7 cellular contexts compared by ENCODE assay signal in the genomic region with DNA sequence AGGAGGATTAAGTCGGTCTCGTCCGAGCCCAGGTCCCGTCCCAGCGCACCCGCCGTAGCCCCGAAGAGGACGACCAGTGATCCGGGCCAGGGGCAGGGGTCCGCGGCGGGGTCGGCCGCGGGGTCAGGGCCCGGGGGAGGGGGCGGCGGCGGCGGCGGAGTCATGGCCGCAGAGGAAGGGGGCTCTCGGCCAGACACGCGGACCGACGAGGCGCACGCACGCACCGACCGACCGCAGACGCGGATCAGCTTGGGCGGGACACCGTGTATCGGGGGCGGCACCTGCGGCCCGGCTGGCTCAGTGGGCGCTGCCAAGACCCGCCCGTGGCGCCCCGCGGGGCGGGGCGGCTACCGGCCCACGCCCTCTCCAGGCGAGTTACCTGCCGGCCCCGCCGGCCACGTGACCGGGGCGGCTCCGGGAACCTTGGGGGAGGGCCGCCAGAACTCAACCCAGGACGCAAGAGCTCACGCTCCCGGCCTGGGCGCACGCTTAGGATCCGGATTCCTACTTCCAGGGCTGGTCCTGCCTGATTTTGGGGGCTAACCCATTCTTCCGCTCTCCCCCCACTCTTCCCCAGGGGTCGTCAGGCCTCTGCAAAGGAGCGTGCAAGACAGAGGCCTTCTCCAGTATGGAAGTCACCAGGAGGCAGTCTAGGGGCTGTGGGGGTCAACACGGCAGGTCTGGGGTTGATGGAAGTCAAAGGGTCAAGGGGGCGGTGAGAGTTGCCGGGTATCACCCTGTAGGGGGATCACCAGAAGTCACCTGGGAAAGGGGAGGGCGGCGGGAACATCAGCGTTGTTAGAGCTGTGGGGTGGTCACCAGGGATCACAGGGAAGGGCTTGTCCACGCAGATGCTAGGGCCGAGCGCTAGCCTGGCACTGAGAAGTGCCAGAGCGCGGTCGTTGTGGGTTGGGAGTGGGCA. TPM values are rescaled to one million over a fixed set of nuclear protein-coding genes. Genes with fewer than 3 reads are reported as not detected.
DNase-seq lines count a peak whose midpoint lies in the region; FAIRE-seq and TF ChIP-seq lines count a peak whose summit lies in the region.

A gene (minus strand): TSS at position 246 of the 922 bp plus-strand sequence. CDS start 82 bp downstream, at position 164.

- H3K9me3 ChIP-seq in ascending aorta (no peaks in the 10 kb centered on the region), iPS-18a (ENCODE audit: control insufficient read depth, low read depth, low read length) (no peaks in the 10 kb centered on the region), small intestine (ENCODE audit: control insufficient read depth, low read depth) (no peaks in the 10 kb centered on the region)

- H3K4me1 ChIP-seq in ascending aorta (peaks cover 11 to 16% of the 10 kb centered on the region in 2 donors), iPS-18a (ENCODE audit: control insufficient read depth, low read depth, low read length) (peaks cover 26% of the 10 kb centered on the region), small intestine (ENCODE audit: control insufficient read depth in 2 of 2, insufficient read depth in 1 of 2, low read depth in 1 of 2, low read length in 1 of 2) (no peaks in the 10 kb centered on the region)

- peak within 1 kb of the TSS; percentile 89 for H3K9ac ChIP-seq in iPS-18a (ENCODE audit: low read length)

- H3K36me3 ChIP-seq in ascending aorta (no peaks in the 10 kb centered on the region), iPS-18a (ENCODE audit: control insufficient read depth, low read depth, low read length) (peaks cover 24% of the 10 kb centered on the region), small intestine (ENCODE audit: control insufficient read depth in 2 of 2, insufficient read depth in 2 of 2, low read length in 2 of 2) (peaks cover 3 to 6% of the 10 kb centered on the region in 2 donors)

- H3K4me3 ChIP-seq in ascending aorta (peak within 1 kb of the TSS; percentile 54 to 69), iPS-18a (ENCODE audit: low read length) (peak within 1 kb of the TSS; percentile 91), small intestine (ENCODE audit: low read depth in 1 of 2, low read length in 2 of 2) (peak within 1 kb of the TSS; percentile 55 to 66)

- intact Hi-C loops in ascending aorta (cut with DNase I): loop anchor here (2.0 to 10.0 kb wide), 4 partner anchors 23 to 429 kb away; a partner anchor contains a TSS

- DNase-seq in NCI-H526 treated with DMSO at 0.1 percent for 48 hours (lab: John Stamatoyannopoulos, UW) (peak; percentile 36), ascending aorta (ENCODE audit: low spot score in 2 of 2) (peak in 1 of 2 donors; percentile 72), small intestine (peak; percentile 95), NAMALWA (ENCODE audit: low spot score) (no peak), OCI-M2 (lab: John Stamatoyannopoulos, UW; ENCODE audit: unreplicated experiment) (no peak)

- no peak for FAIRE-seq in small intestine (lab: Jason Lieb, UNC)

- no peak for TF ChIP-seq CTCF in ascending aorta (IDR thresholded peaks at IDR 0.05)

- H3K27ac ChIP-seq in ascending aorta (peak within 1 kb of the TSS; percentile 78 to 92), iPS-18a (ENCODE audit: low read length) (peak within 1 kb of the TSS; percentile 82), small intestine (ENCODE audit: low read depth in 1 of 2, low read length in 1 of 2) (peak within 1 kb of the TSS; percentile 94 to 96)

- WGBS in small intestine, 3 donors: 5 to 11% (median 7%) methylated on average over 61 to 82 of the region's 82 CpGs

- TF ChIP-seq POLR2A in GM19099 (IDR thresholded peaks at IDR 0.05; ENCODE audit: extremely low read depth, insufficient read length, low read depth): peak; percentile 39

- no peaks in the 10 kb centered on the region for H3K27me3 ChIP-seq in ascending aorta
- peaks cover 32% of the 10 kb centered on the region for H3K27me3 ChIP-seq in iPS-18a (ENCODE audit: control insufficient read depth, insufficient read depth, low read length)
- no peaks in the 10 kb centered on the region for H3K27me3 ChIP-seq in small intestine (ENCODE audit: control insufficient read depth in 2 of 2, insufficient read depth in 2 of 2, low read length in 2 of 2)

RNA-seq across cellular contexts. Expression of the gene that starts here (rescaled TPM):
- not detected for total RNA-seq in ascending aorta
- polyA plus RNA-seq in small intestine: 10 to 100 TPM; 14.3 to 21.5 (median 15.9) TPM

Comparison
In these comparisons a context has a peak if more than half of its experiments do, and no peak if none do; other contexts are left out.
1. DNase-seq: peak in NCI-H526 treated with DMSO at 0.1 percent for 48 hours (single experiment) and small intestine (single experiment); none in NAMALWA (single experiment) and OCI-M2 (single experiment).
2. Peak in every context shown above with its lines, with median percentiles within 50 percentile points of each other: H3K27ac ChIP-seq and H3K4me3 ChIP-seq.